Comparison of ENCODE assay signal across 11 cellular contexts in the genomic region with DNA sequence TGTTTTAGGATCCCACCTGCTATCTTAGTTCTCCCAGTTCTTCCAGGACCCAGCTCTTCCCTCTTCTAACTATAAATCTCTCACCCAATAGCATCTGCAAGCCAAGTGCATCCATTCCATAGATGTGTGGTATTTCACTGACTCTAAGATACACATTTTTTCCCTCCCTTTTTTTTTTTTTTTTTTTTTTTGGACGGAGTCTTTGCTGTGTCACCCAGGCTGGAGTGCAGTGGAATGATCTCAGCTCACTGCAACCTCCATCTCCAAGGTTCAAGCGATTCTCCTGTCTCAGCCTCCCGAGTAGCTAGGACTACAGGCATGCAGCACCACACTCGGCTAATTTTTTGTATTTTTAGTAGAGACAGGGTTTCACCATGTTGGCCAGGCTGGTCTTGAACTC. TPM values are rescaled to one million over a fixed set of nuclear protein-coding genes. Genes with fewer than 3 reads are reported as not detected.
DNase-seq lines count a peak whose midpoint lies in the region; ATAC-seq and TF ChIP-seq lines count a peak whose summit lies in the region.
"Not testable (repeated sequence)": the region's sequence is repeated elsewhere in the genome, so short reads cannot be mapped to it uniquely, and the experiment has no call there.
"Had no signal": no experiment of that assay in that cellular context is flagged by ENCODE, and none has a peak within 500 bp of the region (broad histone marks: within the 10 kb centered on the region; RNA-seq: fewer than 3 reads in every experiment).

No MANE protein-coding gene starts in this region.

- POLR2A ChIA-PET in OCI-LY7 (lab: Charles Lee), result interaction anchor here (0.6 to 1.7 kb wide), 7 partner anchors 9 to 548 kb away, joined by 3 to 7 read pairs (median 5); no protein-coding TSS in a partner anchor
- POLR2A ChIA-PET in activated CD8-positive, alpha-beta T cell treated with anti-CD3 and anti-CD28 coated beads for 36 hours (lab: Charles Lee), result interaction anchor here (0.8 to 1.9 kb wide), 8 partner anchors 10 to 90 kb away, joined by 3 to 6 read pairs (median 4); partner anchors contain the start of gene FAM131B

- H3K4me1 ChIP-seq in BE2C, result not testable (repeated sequence)
- peaks cover 16% of the 10 kb centered on the region for H3K4me1 ChIP-seq in HAP-1
- peaks cover 23% of the 10 kb centered on the region for H3K4me1 ChIP-seq in OCI-LY7 (ENCODE audit: insufficient read depth, low read length, poor library complexity, severe bottlenecking)
- peaks cover 11% of the 10 kb centered on the region for H3K4me1 ChIP-seq in fibroblast of lung (ENCODE audit: control insufficient read depth, extremely low read depth, insufficient read depth, low read length)
- peaks cover 25% of the 10 kb centered on the region for H3K4me1 ChIP-seq in skeletal muscle satellite cell (ENCODE audit: control insufficient read depth, insufficient read depth, low read length)

- H3K9me2 ChIP-seq in OCI-LY7 (ENCODE audit: insufficient read depth, low read length), result not testable (repeated sequence)

- peak overlapping the region; percentile 88 for H3K4me3 Mint-ChIP-seq in activated CD8-positive, alpha-beta T cell treated with anti-CD3 and anti-CD28 coated beads for 36 hours
- H3K4me3 Mint-ChIP-seq in brain (peak overlapping the region; percentile 95 to 99 (median 97)), mesothelial cell of epicardium (peak overlapping the region; percentile 90)

- not testable (repeated sequence) for ATAC-seq in activated CD8-positive, alpha-beta T cell treated with anti-CD3 and anti-CD28 coated beads for 36 hours

- H3K36me3 ChIP-seq in BE2C, result peaks cover 42% of the 10 kb centered on the region
- peaks cover 32% of the 10 kb centered on the region for H3K36me3 ChIP-seq in HAP-1 (replicated peaks)
- peaks cover 64% of the 10 kb centered on the region for H3K36me3 ChIP-seq in OCI-LY7 (ENCODE audit: insufficient read depth, low read length)
- H3K36me3 ChIP-seq in fibroblast of lung (ENCODE audit: control insufficient read depth, insufficient read depth, low read length), result peaks cover 15% of the 10 kb centered on the region
- peaks cover 32% of the 10 kb centered on the region for H3K36me3 ChIP-seq in skeletal muscle satellite cell (ENCODE audit: insufficient read depth, low read length)

- not testable (repeated sequence) for H3K27ac ChIP-seq in OCI-LY7 (ENCODE audit: low read depth, low read length, poor library complexity, severe bottlenecking)
- H3K27ac ChIP-seq in fibroblast of lung (ENCODE audit: insufficient read depth, low read length), result peak overlapping the region; percentile 71

- not testable (repeated sequence) for H3K9me3 ChIP-seq in BE2C; HAP-1; OCI-LY7 (ENCODE audit: low read length); fibroblast of lung (ENCODE audit: control insufficient read depth, insufficient read depth, low read depth, low read length); skeletal muscle satellite cell (replicated peaks; ENCODE audit: low read length)

- DNase-seq in BE2C; HAP-1 (ENCODE audit: low spot score in 2 of 2); OCI-LY7 (ENCODE audit: low spot score); activated CD8-positive, alpha-beta T cell treated with anti-CD3 and anti-CD28 coated beads for 36 hours; fibroblast of lung (ENCODE audit: low read depth in 2 of 2); mesothelial cell of epicardium (ENCODE audit: low spot score in 2 of 2, unreplicated experiment in 2 of 2): not testable (repeated sequence)

- H3K79me2 ChIP-seq in OCI-LY7 (ENCODE audit: insufficient read depth, low read depth, low read length) (peaks cover 36% of the 10 kb centered on the region), fibroblast of lung (ENCODE audit: control insufficient read depth, insufficient read depth, low read length) (peaks cover 36% of the 10 kb centered on the region)

- H3K36me3 Mint-ChIP-seq in activated CD8-positive, alpha-beta T cell treated with anti-CD3 and anti-CD28 coated beads for 36 hours (ENCODE audit: low read depth), result peaks cover 61% of the 10 kb centered on the region
- H3K36me3 Mint-ChIP-seq in brain (peaks cover 46% of the 10 kb centered on the region), mesothelial cell of epicardium (peaks cover 28% of the 10 kb centered on the region)

- peaks cover 38% of the 10 kb centered on the region for H3K4me1 Mint-ChIP-seq in activated CD8-positive, alpha-beta T cell treated with anti-CD3 and anti-CD28 coated beads for 36 hours (ENCODE audit: low read depth)
- peaks cover 67% of the 10 kb centered on the region for H3K4me1 Mint-ChIP-seq in brain
- H3K4me1 Mint-ChIP-seq in mesothelial cell of epicardium, result peaks cover 40% of the 10 kb centered on the region

- H3K4me3 ChIP-seq in BE2C (ENCODE audit: low read depth, low read length) (peak overlapping the region; percentile 99), HAP-1 (peak overlapping the region; percentile 95), OCI-LY7 (ENCODE audit: low read depth, low read length, poor library complexity, severe bottlenecking) (peak overlapping the region; percentile 95), fibroblast of lung (replicated peaks in 1 of 4; ENCODE audit: control extremely low read depth in 1 of 4, insufficient read depth in 1 of 4, low read depth in 3 of 4, low read length in 4 of 4) (peak overlapping the region; percentile 62 to 92 (median 90)), skeletal muscle satellite cell (ENCODE audit: low read length) (peak overlapping the region; percentile 91)

- not testable (repeated sequence) for H4K20me1 ChIP-seq in OCI-LY7 (ENCODE audit: insufficient read depth, low read length); fibroblast of lung (ENCODE audit: control insufficient read depth, extremely low read depth, insufficient read depth, low read length)

- in situ Hi-C loops in HAP-1 (cut with MboI; ENCODE audit: low sequenced_read_pairs), result not testable (repeated sequence)

- not testable (repeated sequence) for H2AFZ ChIP-seq in OCI-LY7 (ENCODE audit: low read length); fibroblast of lung (ENCODE audit: low read length)

- not testable (repeated sequence) for H3K27me3 Mint-ChIP-seq in activated CD8-positive, alpha-beta T cell treated with anti-CD3 and anti-CD28 coated beads for 36 hours; brain; mesothelial cell of epicardium (ENCODE audit: low read depth)

- H3K9ac ChIP-seq in fibroblast of lung (ENCODE audit: insufficient read depth, low read length), result not testable (repeated sequence)
- H3K9ac ChIP-seq in skeletal muscle satellite cell (ENCODE audit: low read depth, low read length), result peak overlapping the region; percentile 96

- intact Hi-C loops in OCI-LY7 (cut with micrococcal nuclease; ENCODE audit: unreplicated experiment), result loop anchor here (5.0 kb wide), 2 partner anchors 483 to 1553 kb away; partner anchors contain the start of gene SSBP1
- intact Hi-C loops in activated CD8-positive, alpha-beta T cell treated with anti-CD3 and anti-CD28 coated beads for 36 hours (cut with micrococcal nuclease), result loop anchor here (2.0 kb wide), 1 partner anchor 45 kb away; no protein-coding TSS in a partner anchor

- CTCF ChIA-PET in OCI-LY7 (lab: Charles Lee; ENCODE audit: unreplicated experiment), result interaction anchor here (0.9 kb wide), 1 partner anchor 9 kb away, joined by 3 read pairs; no protein-coding TSS in a partner anchor
- CTCF ChIA-PET in activated CD8-positive, alpha-beta T cell treated with anti-CD3 and anti-CD28 coated beads for 36 hours (lab: Charles Lee), result interaction anchor here (1.0 to 13.9 kb wide), 4 partner anchors 10 to 90 kb away, joined by 3 to 211 read pairs (median 48); no protein-coding TSS in a partner anchor

- not testable (repeated sequence) for H3K27me3 ChIP-seq in BE2C; HAP-1 (ENCODE audit: low read depth); fibroblast of lung (ENCODE audit: control insufficient read depth, insufficient read depth, low read length); skeletal muscle satellite cell (ENCODE audit: control insufficient read depth, insufficient read depth, low read length)

- not testable (repeated sequence) for BruUV-seq in OCI-LY7 (replicated peaks; lab: Mats Ljungman, UMichigan)

- H3K4me2 ChIP-seq in OCI-LY7 (ENCODE audit: low read length), result peak overlapping the region; percentile 88
- H3K4me2 ChIP-seq in fibroblast of lung (ENCODE audit: extremely low read depth, insufficient read depth, low read length), result peak overlapping the region; percentile 55
- H3K4me2 ChIP-seq in skeletal muscle satellite cell (ENCODE audit: low read length), result peak overlapping the region; percentile 86

- not testable (repeated sequence) for TF ChIP-seq CTCF in BE2C (IDR thresholded peaks at IDR 0.05; ENCODE audit: low read depth, low read length); OCI-LY7 (conservative IDR thresholded peaks at IDR 0.05; ENCODE audit: low read length); activated CD8-positive, alpha-beta T cell treated with anti-CD3 and anti-CD28 coated beads for 36 hours (IDR thresholded peaks at IDR 0.05); brain (conservative IDR thresholded peaks at IDR 0.05); fibroblast of lung (conservative IDR thresholded peaks at IDR 0.05 in 1 of 2, IDR thresholded peaks at IDR 0.05 in 1 of 2; ENCODE audit: low read depth in 1 of 2, low read length in 2 of 2); mesothelial cell of epicardium (IDR thresholded peaks at IDR 0.05; ENCODE audit: unreplicated experiment)

- not testable (repeated sequence) for H3K9me3 Mint-ChIP-seq in activated CD8-positive, alpha-beta T cell treated with anti-CD3 and anti-CD28 coated beads for 36 hours; brain; mesothelial cell of epicardium

- peak overlapping the region; percentile 89 for H3K27ac Mint-ChIP-seq in activated CD8-positive, alpha-beta T cell treated with anti-CD3 and anti-CD28 coated beads for 36 hours
- H3K27ac Mint-ChIP-seq in brain (peak overlapping the region; percentile 9 to 98 (median 91)), mesothelial cell of epicardium (peak overlapping the region; percentile 59)

RNA-seq across cellular contexts. Expression of gene CASP2, which starts 1.7 kb away (rescaled TPM):
- 20.5 TPM for polyA plus RNA-seq in BE2C (2012; ENCODE audit: insufficient read depth, insufficient read length, low read depth)
- total RNA-seq in OCI-LY7 (2014; rRNA removed; shearing (Covaris generic)), result 27.2 and 33.9 TPM in 2 replicates
- total RNA-seq in OCI-LY7 (2022) (60.5 and 61.6 TPM in 2 replicates), fibroblast of lung (8.5 and 9.4 TPM in 2 replicates), mesothelial cell of epicardium (53.3 to 56.5 TPM (median 55.4 TPM) in 3 replicates)
- total RNA-seq in activated CD8-positive, alpha-beta T cell treated with anti-CD3 and anti-CD28 coated beads for 36 hours, result 10 to 100 TPM; 79.6 to 80.9 TPM
- polyA plus RNA-seq in brain (ENCODE audit: insufficient read depth, low read depth, low replicate concordance) (37.1 TPM), fibroblast of lung (22.6 and 33.6 TPM in 2 replicates)
- 11.1 and 16.4 TPM in 2 replicates for polyA plus RNA-seq in fibroblast of lung (2012)
- 31.4 and 118 TPM in 2 replicates for polyA minus RNA-seq in fibroblast of lung (ENCODE audit: low replicate concordance)
- total RNA-seq in skeletal muscle satellite cell (2012; rRNA removed), result 8.3 and 9.9 TPM in 2 replicates

RNA-seq across cellular contexts. Expression of gene TMEM139, which starts 5.1 kb away (rescaled TPM):
- polyA plus RNA-seq in BE2C (2012; ENCODE audit: insufficient read depth, insufficient read length, low read depth), result 0.94 TPM
- not detected in 2 replicates for total RNA-seq in OCI-LY7 (2014; rRNA removed; shearing (Covaris generic))
- 0.46 and 0.48 TPM in 2 replicates for total RNA-seq in OCI-LY7 (2022)
- total RNA-seq in activated CD8-positive, alpha-beta T cell treated with anti-CD3 and anti-CD28 coated beads for 36 hours, result 1 to 10 TPM; 1.6 to 2.0 TPM
- polyA plus RNA-seq in brain (ENCODE audit: insufficient read depth, low read depth, low replicate concordance), result 2.3 TPM
- under 0.01 TPM in 1 of 2 replicates, not detected in the other for total RNA-seq in fibroblast of lung
- not detected in 2 replicates for polyA plus RNA-seq in fibroblast of lung
- 0.24 TPM in 1 of 2 replicates, not detected in the other for polyA plus RNA-seq in fibroblast of lung (2012)
- polyA minus RNA-seq in fibroblast of lung (ENCODE audit: low replicate concordance), result not detected in 2 replicates
- total RNA-seq in mesothelial cell of epicardium, result 6.1 to 10.1 TPM (median 7.9 TPM) in 3 replicates
- total RNA-seq in skeletal muscle satellite cell (2012; rRNA removed), result 0.44 TPM in 1 of 2 replicates, not detected in the other

RNA-seq across cellular contexts. Expression of gene CLCN1, which starts 26.0 kb away (rescaled TPM):
- not detected for polyA plus RNA-seq in BE2C (2012; ENCODE audit: insufficient read depth, insufficient read length, low read depth)
- total RNA-seq in OCI-LY7 (2014; rRNA removed; shearing (Covaris generic)), result not detected in 2 replicates
- total RNA-seq in OCI-LY7 (2022), result not detected in 2 replicates
- total RNA-seq in activated CD8-positive, alpha-beta T cell treated with anti-CD3 and anti-CD28 coated beads for 36 hours, result under 1 TPM in 1 of 2 experiments, not detected in 1; 0.09 TPM
- not detected for polyA plus RNA-seq in brain (ENCODE audit: insufficient read depth, low read depth, low replicate concordance)
- total RNA-seq in fibroblast of lung, result under 0.01 TPM in 2 replicates
- not detected in 2 replicates for polyA plus RNA-seq in fibroblast of lung
- polyA plus RNA-seq in fibroblast of lung (2012), result 0.03 TPM in 1 of 2 replicates, not detected in the other
- polyA minus RNA-seq in fibroblast of lung (ENCODE audit: low replicate concordance), result 0.67 TPM in 1 of 2 replicates, not detected in the other
- 0.07 to 0.16 TPM (median 0.11 TPM) in 3 replicates for total RNA-seq in mesothelial cell of epicardium
- not detected in 2 replicates for total RNA-seq in skeletal muscle satellite cell (2012; rRNA removed)
- total RNA-seq: body of pancreas, left lobe of liver had no signal
- polyA plus RNA-seq: ovary had no signal

RNA-seq across cellular contexts. Expression of gene GSTK1, which starts 26.6 kb away (rescaled TPM):
- polyA plus RNA-seq in BE2C (2012; ENCODE audit: insufficient read depth, insufficient read length, low read depth), result 28.7 TPM
- 37.8 and 39.4 TPM in 2 replicates for total RNA-seq in OCI-LY7 (2014; rRNA removed; shearing (Covaris generic))
- 41.6 and 44.5 TPM in 2 replicates for total RNA-seq in OCI-LY7 (2022)
- 100 to 1,000 TPM; 163 to 171 TPM for total RNA-seq in activated CD8-positive, alpha-beta T cell treated with anti-CD3 and anti-CD28 coated beads for 36 hours
- 82.8 TPM for polyA plus RNA-seq in brain (ENCODE audit: insufficient read depth, low read depth, low replicate concordance)
- total RNA-seq in fibroblast of lung, result 88.6 and 110 TPM in 2 replicates
- 131 and 132 TPM in 2 replicates for polyA plus RNA-seq in fibroblast of lung
- polyA plus RNA-seq in fibroblast of lung (2012), result 128 and 137 TPM in 2 replicates
- polyA minus RNA-seq in fibroblast of lung (ENCODE audit: low replicate concordance), result 85.5 and 87.2 TPM in 2 replicates
- 86.7 to 98.8 TPM (median 92.8 TPM) in 3 replicates for total RNA-seq in mesothelial cell of epicardium
- total RNA-seq in skeletal muscle satellite cell (2012; rRNA removed), result 77.6 and 102 TPM in 2 replicates
